In genomic region chr16:89505204-89506112, GRCh38 we compare ENCODE assay signal across 8 cellular contexts. TPM values are rescaled to one million over a fixed set of nuclear protein-coding genes. Genes with fewer than 3 reads are reported as not detected.
A peak's percentile ranks its signal among the peaks of the same experiment; 100 is the strongest.
DNase-seq lines count a peak whose midpoint lies in the region; ATAC-seq lines count a peak whose summit lies in the region.

No MANE protein-coding gene starts in this region.

- peak overlapping the region; percentile 80 to 86 for H3K27ac Mint-ChIP-seq in natural killer cell treated with Interleukin-12 subunit alpha and Interleukin-12 subunit beta and Interleukin-15 and Interleukin-18, amount 100 ng/mL, for 72 hours
- H3K27ac Mint-ChIP-seq in stimulated activated memory B cell treated with anti-CD40 and anti-IgM and Interleukin-4, amounts not matched to agents 10 μg/mL and 1 μg/mL and 100 μg/mL, for 72 hours: peak overlapping the region; percentile 69

- H3K9me3 Mint-ChIP-seq in natural killer cell treated with Interleukin-12 subunit alpha and Interleukin-12 subunit beta and Interleukin-15 and Interleukin-18, amount 100 ng/mL, for 72 hours: no peaks in the 10 kb centered on the region
- no peaks in the 10 kb centered on the region for H3K9me3 Mint-ChIP-seq in stimulated activated memory B cell treated with anti-CD40 and anti-IgM and Interleukin-4, amounts not matched to agents 10 μg/mL and 1 μg/mL and 100 μg/mL, for 72 hours

- H3K4me3 ChIP-seq in esophagus (ENCODE audit: low read depth in 1 of 2, low read length in 2 of 2) (peak overlapping the region in 1 of 2 donors; percentile 13), neuronal stem cell (ENCODE audit: low read length in 2 of 2) (no peak overlapping the region)

- no peak overlapping the region for H2BK12ac ChIP-seq in neuronal stem cell (ENCODE audit: low read length)

- H3K4me2 ChIP-seq in neuronal stem cell (ENCODE audit: insufficient read depth, low read length, poor library complexity, severe bottlenecking): no peak overlapping the region

- H3K4ac ChIP-seq in neuronal stem cell (ENCODE audit: low read length): no peak overlapping the region

- H3K9me3 ChIP-seq in esophagus (ENCODE audit: control insufficient read depth in 2 of 2, insufficient read depth in 1 of 2, low read depth in 1 of 2, low read length in 1 of 2): no peaks in the 10 kb centered on the region
- H3K9me3 ChIP-seq in neuronal stem cell (replicated peaks in 1 of 2; ENCODE audit: control insufficient read depth in 2 of 2, insufficient read depth in 1 of 2, low read depth in 1 of 2, low read length in 2 of 2): no peaks in the 10 kb centered on the region

- H3K79me1 ChIP-seq in neuronal stem cell (ENCODE audit: low read depth, low read length): peaks cover 9% of the 10 kb centered on the region

- no peak overlapping the region for H2BK120ac ChIP-seq in neuronal stem cell (ENCODE audit: low read depth, low read length)

- H4K91ac ChIP-seq in neuronal stem cell (ENCODE audit: low read depth, low read length, poor library complexity): no peak overlapping the region

- no peak overlapping the region for H4K8ac ChIP-seq in neuronal stem cell (ENCODE audit: low read depth, low read length)

- peaks cover 21 to 22% of the 10 kb centered on the region in 2 donors for H3K4me1 Mint-ChIP-seq in natural killer cell treated with Interleukin-12 subunit alpha and Interleukin-12 subunit beta and Interleukin-15 and Interleukin-18, amount 100 ng/mL, for 72 hours (ENCODE audit: low read depth in 2 of 2)
- H3K4me1 Mint-ChIP-seq in stimulated activated memory B cell treated with anti-CD40 and anti-IgM and Interleukin-4, amounts not matched to agents 10 μg/mL and 1 μg/mL and 100 μg/mL, for 72 hours: peaks cover 31% of the 10 kb centered on the region

- H3K4me3 Mint-ChIP-seq in natural killer cell treated with Interleukin-12 subunit alpha and Interleukin-12 subunit beta and Interleukin-15 and Interleukin-18, amount 100 ng/mL, for 72 hours: peak overlapping the region; percentile 89
- H3K4me3 Mint-ChIP-seq in stimulated activated memory B cell treated with anti-CD40 and anti-IgM and Interleukin-4, amounts not matched to agents 10 μg/mL and 1 μg/mL and 100 μg/mL, for 72 hours: peak overlapping the region; percentile 61

- ATAC-seq in natural killer cell treated with Interleukin-12 subunit alpha and Interleukin-12 subunit beta and Interleukin-15 and Interleukin-18, amount 100 ng/mL, for 72 hours: peak; percentile 81 to 84
- peak; percentile 76 for ATAC-seq in stimulated activated memory B cell treated with anti-CD40 and anti-IgM and Interleukin-4, amounts not matched to agents 10 μg/mL and 1 μg/mL and 100 μg/mL, for 72 hours

- no peaks in the 10 kb centered on the region for H3K36me3 Mint-ChIP-seq in natural killer cell treated with Interleukin-12 subunit alpha and Interleukin-12 subunit beta and Interleukin-15 and Interleukin-18, amount 100 ng/mL, for 72 hours
- no peaks in the 10 kb centered on the region for H3K36me3 Mint-ChIP-seq in stimulated activated memory B cell treated with anti-CD40 and anti-IgM and Interleukin-4, amounts not matched to agents 10 μg/mL and 1 μg/mL and 100 μg/mL, for 72 hours

- 21 to 24% methylated on average over 20 of the region's 20 CpGs for WGBS in esophagus, 2 donors
- WGBS in neuronal stem cell (ENCODE audit: extremely low coverage in 2 of 2, insufficient read length in 2 of 2, insufficient replicate concordance in 1 of 2), 2 donors: no CpG with 5 or more reads among the region's 20 CpGs

- H2AFZ ChIP-seq in neuronal stem cell (ENCODE audit: low read length): no peak overlapping the region

- peak; percentile 94 for DNase-seq in EL
- peak; percentile 95 for DNase-seq in HCEC 1CT
- DNase-seq in NCI-H774 (lab: John Stamatoyannopoulos, UW): peak; percentile 10
- peak; percentile 85 for DNase-seq in activated CD8-positive, alpha-beta memory T cell treated with anti-CD3 and anti-CD28 coated beads, Interleukin-2, amount 50 U/mL, for 24 hours (ENCODE audit: extremely low read depth)
- DNase-seq in natural killer cell treated with Interleukin-12 subunit alpha and Interleukin-12 subunit beta and Interleukin-15 and Interleukin-18, amount 100 ng/mL, for 72 hours (ENCODE audit: low spot score): peak; percentile 93
- DNase-seq in neuronal stem cell (ENCODE audit: low spot score): no peak

- no peak overlapping the region for H3K18ac ChIP-seq in neuronal stem cell (ENCODE audit: low read length)

- H3K4me1 ChIP-seq in esophagus (ENCODE audit: control insufficient read depth in 2 of 2, insufficient read depth in 2 of 2, low read length in 1 of 2) (peaks cover 5 to 13% of the 10 kb centered on the region in 2 donors), neuronal stem cell (ENCODE audit: control insufficient read depth in 2 of 2, insufficient read depth in 1 of 2, low read depth in 1 of 2, low read length in 2 of 2) (peaks cover 3 to 4% of the 10 kb centered on the region in 2 donors)

- no peak overlapping the region for H3K14ac ChIP-seq in neuronal stem cell (ENCODE audit: low read length)

- H3K9ac ChIP-seq in neuronal stem cell (ENCODE audit: low read depth, low read length, poor library complexity): no peak overlapping the region

- H3K23ac ChIP-seq in neuronal stem cell (ENCODE audit: low read depth, low read length, poor library complexity): no peak overlapping the region

- H3K27ac ChIP-seq in esophagus (ENCODE audit: low read depth in 2 of 2, low read length in 1 of 2): peak overlapping the region; percentile 97 to 98
- no peak overlapping the region for H3K27ac ChIP-seq in neuronal stem cell (replicated peaks; ENCODE audit: low read length)

- H3K27me3 Mint-ChIP-seq in natural killer cell treated with Interleukin-12 subunit alpha and Interleukin-12 subunit beta and Interleukin-15 and Interleukin-18, amount 100 ng/mL, for 72 hours: no peaks in the 10 kb centered on the region
- H3K27me3 Mint-ChIP-seq in stimulated activated memory B cell treated with anti-CD40 and anti-IgM and Interleukin-4, amounts not matched to agents 10 μg/mL and 1 μg/mL and 100 μg/mL, for 72 hours: no peaks in the 10 kb centered on the region

- H3K27me3 ChIP-seq in esophagus (ENCODE audit: control insufficient read depth in 1 of 2, insufficient read depth in 2 of 2, low read length in 2 of 2) (no peaks in the 10 kb centered on the region), neuronal stem cell (ENCODE audit: control insufficient read depth in 3 of 3, insufficient read depth in 3 of 3, low read depth in 1 of 3, low read length in 3 of 3) (no peaks in the 10 kb centered on the region)

- peaks cover 0 to under 1% of the 10 kb centered on the region in 2 donors for H3K36me3 ChIP-seq in esophagus (ENCODE audit: control insufficient read depth in 2 of 2, insufficient read depth in 2 of 2, low read length in 1 of 2)
- peaks cover 1 to 5% of the 10 kb centered on the region in 2 donors for H3K36me3 ChIP-seq in neuronal stem cell (replicated peaks in 1 of 2; ENCODE audit: control insufficient read depth in 2 of 2, insufficient read depth in 2 of 2, low read length in 2 of 2)

- H2AK5ac ChIP-seq in neuronal stem cell (ENCODE audit: low read depth, low read length): no peak overlapping the region

- no peak overlapping the region for H2BK15ac ChIP-seq in neuronal stem cell (ENCODE audit: low read length)

- H2BK5ac ChIP-seq in neuronal stem cell (ENCODE audit: low read length): no peak overlapping the region

RNA-seq across cellular contexts. Expression of gene SPG7, which starts 2.7 kb away (rescaled TPM):
- 10 to 100 TPM; 41.9 to 89.3 TPM for polyA plus RNA-seq in esophagus
- 100 to 1,000 TPM in 1 of 2 donors, 10 to 100 TPM in 1; 88.6 to 188 TPM for total RNA-seq in natural killer cell treated with Interleukin-12 subunit alpha and Interleukin-12 subunit beta and Interleukin-15 and Interleukin-18, amount 100 ng/mL, for 72 hours
- polyA plus RNA-seq in neuronal stem cell (2013, experiment 1 of 2): 43.4 TPM
- 47.1 TPM for polyA plus RNA-seq in neuronal stem cell (2013, experiment 2 of 2)

RNA-seq across cellular contexts. Expression of gene ANKRD11, which starts 15.1 kb away (rescaled TPM):
- polyA plus RNA-seq in esophagus: 10 to 100 TPM; 37.1 to 73.5 TPM
- 100 to 1,000 TPM; 197 to 320 TPM for total RNA-seq in natural killer cell treated with Interleukin-12 subunit alpha and Interleukin-12 subunit beta and Interleukin-15 and Interleukin-18, amount 100 ng/mL, for 72 hours
- polyA plus RNA-seq in neuronal stem cell (2013, experiment 1 of 2): 65.4 TPM
- polyA plus RNA-seq in neuronal stem cell (2013, experiment 2 of 2): 69.8 TPM

RNA-seq across cellular contexts. Expression of gene RPL13, which starts 55.0 kb away (rescaled TPM):
- 1,000 to 10,000 TPM; 4,316 to 5,851 TPM for polyA plus RNA-seq in esophagus
- 1,000 to 10,000 TPM; 1,294 to 1,944 TPM for total RNA-seq in natural killer cell treated with Interleukin-12 subunit alpha and Interleukin-12 subunit beta and Interleukin-15 and Interleukin-18, amount 100 ng/mL, for 72 hours
- polyA plus RNA-seq in neuronal stem cell (2013, experiment 1 of 2): 5,003 TPM
- 4,966 TPM for polyA plus RNA-seq in neuronal stem cell (2013, experiment 2 of 2)
